ENCODE assay signal across 8 cellular contexts in genomic region chr16:88803264-88803987, GRCh38. TPM values are rescaled to one million over a fixed set of nuclear protein-coding genes. Genes with fewer than 3 reads are reported as not detected.
DNase-seq lines count a peak whose midpoint lies in the region; ATAC-seq and TF ChIP-seq lines count a peak whose summit lies in the region.

CDT1 (plus strand) TSS chr16:88803789; CDS start chr16:88803832, 43 bp downstream.

- no peak within 1 kb of the TSS for H2BK20ac ChIP-seq in H9 (ENCODE audit: low read depth, low read length, poor library complexity, severe bottlenecking)

- H3K27me3 Mint-ChIP-seq in H9 (ENCODE audit: low read depth), result no peaks in the 10 kb centered on the region; the same call in 1 of the 2 replicates
- no peaks in the 10 kb centered on the region for H3K27me3 Mint-ChIP-seq in T-helper 2 cell treated with Interferon-gamma antibody and Interleukin-4, amounts not matched to agents 5 μg/mL and 100 μg/mL, for 36 hours (ENCODE audit: low read depth)

- H3K27ac Mint-ChIP-seq in H9, result peak within 1 kb of the TSS in 2 of 3 experiments; percentile 73 to 94; a peak in 4 of 7 replicates
- H3K27ac Mint-ChIP-seq in T-helper 2 cell treated with Interferon-gamma antibody and Interleukin-4, amounts not matched to agents 5 μg/mL and 100 μg/mL, for 36 hours, result peak within 1 kb of the TSS; percentile 90

- H3K9ac ChIP-seq in H9 (ENCODE audit: extremely low read depth, insufficient read length, low read length) (peak within 1 kb of the TSS; percentile 83), rectal smooth muscle tissue (ENCODE audit: low read length) (no peak within 1 kb of the TSS)

- intact Hi-C loops in right cardiac atrium (cut with DNase I), result no loop called here
- intact Hi-C loops in aorta (cut with DNase I), result no loop called here

- H3K27me3 ChIP-seq in H9 (ENCODE audit: insufficient read depth, low read length) (no peaks in the 10 kb centered on the region), right cardiac atrium (ENCODE audit: control insufficient read depth, insufficient read depth) (no peaks in the 10 kb centered on the region), rectal smooth muscle tissue (ENCODE audit: control insufficient read depth, insufficient read depth, low read length) (no peaks in the 10 kb centered on the region), aorta (ENCODE audit: control insufficient read depth in 1 of 2, insufficient read depth in 2 of 2, low read length in 1 of 2) (no peaks in the 10 kb centered on the region)

- H3K79me2 ChIP-seq in H9 (ENCODE audit: insufficient read depth, low read length), result peaks cover 3% of the 10 kb centered on the region; the same call in 1 of the 2 replicates

- ATAC-seq in right cardiac atrium (peak; percentile 61 to 73), aorta (ENCODE audit: low FRiP score) (peak; percentile 88)

- peaks cover 12% of the 10 kb centered on the region for H3K23me2 ChIP-seq in H9 (ENCODE audit: insufficient read length, low read depth, low read length, poor library complexity, severe bottlenecking)

- H3K79me1 ChIP-seq in H9 (ENCODE audit: insufficient read depth, low read depth, low read length, poor library complexity, severe bottlenecking), result peaks cover 6% of the 10 kb centered on the region

- no peak within 1 kb of the TSS for H4K5ac ChIP-seq in H9 (ENCODE audit: insufficient read length, low read depth, low read length)

- H3K4me3 Mint-ChIP-seq in H9, result peak within 1 kb of the TSS; percentile 82 to 86
- peak within 1 kb of the TSS; percentile 84 for H3K4me3 Mint-ChIP-seq in T-helper 2 cell treated with Interferon-gamma antibody and Interleukin-4, amounts not matched to agents 5 μg/mL and 100 μg/mL, for 36 hours

- H3K4me1 Mint-ChIP-seq in H9, result peaks cover 0 to 3% of the 10 kb centered on the region in 2 experiments; a peak in 1 of 4 replicates
- peaks cover 22% of the 10 kb centered on the region for H3K4me1 Mint-ChIP-seq in T-helper 2 cell treated with Interferon-gamma antibody and Interleukin-4, amounts not matched to agents 5 μg/mL and 100 μg/mL, for 36 hours (ENCODE audit: low read depth)

- no peak within 1 kb of the TSS for H2BK120ac ChIP-seq in H9 (ENCODE audit: low read depth, low read length, poor library complexity, severe bottlenecking)

- H3K36me3 ChIP-seq in rectal smooth muscle tissue (ENCODE audit: control insufficient read depth, insufficient read depth, low read length) (no peaks in the 10 kb centered on the region), aorta (ENCODE audit: control insufficient read depth in 1 of 2, insufficient read depth in 2 of 2, low read length in 1 of 2) (no peaks in the 10 kb centered on the region)

- no peak within 1 kb of the TSS for H2BK5ac ChIP-seq in H9 (ENCODE audit: insufficient read length, low read length)

- H3K23ac ChIP-seq in H9 (ENCODE audit: insufficient read length, low read depth, low read length), result no peak within 1 kb of the TSS

- no peak within 1 kb of the TSS for H2BK12ac ChIP-seq in H9 (ENCODE audit: insufficient read length, low read depth, low read length)

- H4K8ac ChIP-seq in H9 (replicated peaks; ENCODE audit: insufficient read length, low read depth, low read length), result no peak within 1 kb of the TSS

- H3K4me3 ChIP-seq in right cardiac atrium (ENCODE audit: low read length) (peak within 1 kb of the TSS; percentile 69), rectal smooth muscle tissue (ENCODE audit: low read length) (peak within 1 kb of the TSS; percentile 66), aorta (ENCODE audit: low read length in 2 of 2) (peak within 1 kb of the TSS; percentile 30 to 59)

- peaks cover 9 to 41% (median 34%) of the 10 kb centered on the region in 3 experiments for H3K36me3 Mint-ChIP-seq in H9 (ENCODE audit: insufficient read depth in 1 of 3, low read depth in 3 of 3)
- peaks cover 23% of the 10 kb centered on the region for H3K36me3 Mint-ChIP-seq in T-helper 2 cell treated with Interferon-gamma antibody and Interleukin-4, amounts not matched to agents 5 μg/mL and 100 μg/mL, for 36 hours (ENCODE audit: low read depth)

- TF ChIP-seq CTCF in H9 (conservative IDR thresholded peaks at IDR 0.05), result no peak

- WGBS in H9 (ENCODE audit: extremely low coverage, insufficient read length, low lambda C conversion rate), result no CpG with 5 or more reads among the region's 98 CpGs
- WGBS in right cardiac atrium, result under 1% methylated on average over 98 of the region's 98 CpGs
- 1% methylated on average over 70 to 97 of the region's 98 CpGs for WGBS in aorta, 2 donors

- H4K91ac ChIP-seq in H9 (ENCODE audit: insufficient read length, low read depth, low read length), result no peak within 1 kb of the TSS

- H3K27ac ChIP-seq in H9 (ENCODE audit: insufficient read length, low read depth, low read length), result no peak within 1 kb of the TSS
- peak within 1 kb of the TSS; percentile 66 for H3K27ac ChIP-seq in right cardiac atrium (ENCODE audit: low read length)
- peak within 1 kb of the TSS; percentile 61 for H3K27ac ChIP-seq in rectal smooth muscle tissue (ENCODE audit: low read depth, low read length)
- H3K27ac ChIP-seq in aorta (ENCODE audit: low read depth in 1 of 2, low read length in 2 of 2), result no peak within 1 kb of the TSS

- peak within 1 kb of the TSS; percentile 81 for H3K4me2 ChIP-seq in H9 (ENCODE audit: insufficient read depth, insufficient read length, low read length)

- no peak within 1 kb of the TSS for H3K4ac ChIP-seq in H9 (ENCODE audit: low read depth, low read length)

- no peak within 1 kb of the TSS for H3T11ph ChIP-seq in H9 (ENCODE audit: low read length)

- no peak within 1 kb of the TSS for H2AK5ac ChIP-seq in H9 (ENCODE audit: insufficient read length, low read length)

- no peak within 1 kb of the TSS for H2BK15ac ChIP-seq in H9 (ENCODE audit: low read depth, low read length)

- H3K56ac ChIP-seq in H9 (ENCODE audit: insufficient read length, low read depth, low read length), result no peak within 1 kb of the TSS

- H3K14ac ChIP-seq in H9 (ENCODE audit: insufficient read depth, low read length), result peak within 1 kb of the TSS; percentile 74

- H3K9me3 Mint-ChIP-seq in H9, result no peaks in the 10 kb centered on the region
- H3K9me3 Mint-ChIP-seq in T-helper 2 cell treated with Interferon-gamma antibody and Interleukin-4, amounts not matched to agents 5 μg/mL and 100 μg/mL, for 36 hours, result no peaks in the 10 kb centered on the region

- no peak within 1 kb of the TSS for H2AFZ ChIP-seq in H9 (ENCODE audit: low read length)

- peak within 1 kb of the TSS; percentile 40 for H3K18ac ChIP-seq in H9 (ENCODE audit: insufficient read length, low read depth, low read length)

- H4K20me1 ChIP-seq in H9 (ENCODE audit: control insufficient read depth, insufficient read depth, insufficient read length), result no peaks in the 10 kb centered on the region

- H3K4me1 ChIP-seq in H9 (ENCODE audit: insufficient read depth, low read length), result no peaks in the 10 kb centered on the region
- no peaks in the 10 kb centered on the region for H3K4me1 ChIP-seq in right cardiac atrium (ENCODE audit: control insufficient read depth, insufficient read depth, low read length)
- H3K4me1 ChIP-seq in rectal smooth muscle tissue (ENCODE audit: control insufficient read depth, insufficient read depth, low read length), result no peaks in the 10 kb centered on the region
- H3K4me1 ChIP-seq in aorta (ENCODE audit: control insufficient read depth in 1 of 2, insufficient read depth in 2 of 2, low read length in 2 of 2), result no peaks in the 10 kb centered on the region

- peak; percentile 85 for DNase-seq in Daoy (ENCODE audit: low read depth)
- DNase-seq in H9, result peak; percentile 74
- peak; percentile 39 for DNase-seq in NCI-H1105 (lab: John Stamatoyannopoulos, UW)
- peak; percentile 87 for DNase-seq in T-helper 2 cell treated with Interferon-gamma antibody and Interleukin-4, amounts not matched to agents 5 μg/mL and 100 μg/mL, for 36 hours (ENCODE audit: low spot score)
- DNase-seq in amygdala (lab: John Stamatoyannopoulos, UW), result peak in 46 of 56 donors; percentile 29 to 84 (median 64)
- peak; percentile 84 to 96 (median 94) for DNase-seq in right cardiac atrium
- DNase-seq in aorta, result peak; percentile 89 to 95

- H3K9me3 ChIP-seq in H9 (ENCODE audit: control insufficient read depth, low read depth, low read length), result no peaks in the 10 kb centered on the region
- H3K9me3 ChIP-seq in right cardiac atrium (ENCODE audit: control insufficient read depth, low read length), result no peaks in the 10 kb centered on the region
- no peaks in the 10 kb centered on the region for H3K9me3 ChIP-seq in aorta (ENCODE audit: control insufficient read depth, low read length)

RNA-seq across cellular contexts. Expression of gene CDT1, which starts in this region (rescaled TPM):
- 23.1 and 30.6 TPM in 2 replicates for total RNA-seq in Daoy (2014; rRNA removed; shearing (Covaris generic))
- total RNA-seq in H9 (2021) (74.1 and 79.7 TPM in 2 replicates), right cardiac atrium (1 to 10 TPM in 2 of 4 donors, under 1 TPM in 2; 0.57 to 3.1 (median 1.1) TPM), aorta (1 to 10 TPM in 1 of 2 donors, under 1 TPM in 1; 0.88 to 1.5 TPM)
- polyA plus RNA-seq in right cardiac atrium (0.27 TPM), aorta (1 to 10 TPM in 1 of 2 donors, under 1 TPM in 1; 0.05 to 1.0 TPM)

Comparison
In these comparisons a context has a peak if more than half of its experiments do, and no peak if none do; other contexts are left out.
1. DNase-seq: peak in every context shown above with its lines; median percentile 94 in right cardiac atrium; 92 in aorta; 87 in T-helper 2 cell treated with Interferon-gamma antibody and Interleukin-4, amounts not matched to agents 5 μg/mL and 100 μg/mL, for 36 hours; 85 in Daoy; 74 in H9; 64 in amygdala; 39 in NCI-H1105.
2. H3K27ac ChIP-seq: peak in right cardiac atrium (single experiment) and rectal smooth muscle tissue (single experiment); none in H9 (single experiment) and aorta (0 of 2).
3. Peak in every context shown above with its lines, with median percentiles within 50 percentile points of each other: H3K4me3 ChIP-seq.